Comparison of ENCODE assay signal across 20 cellular contexts in genomic region chr20:8837396-8837795, GRCh38.
DNase-seq lines count a peak whose midpoint lies in the region; ATAC-seq and TF ChIP-seq lines count a peak whose summit lies in the region.
"Had no signal": no experiment of that assay in that cellular context is flagged by ENCODE, and none has a peak within 500 bp of the region (broad histone marks: within the 10 kb centered on the region; RNA-seq: fewer than 3 reads in every experiment).

No MANE protein-coding gene starts in this region.

- no peak for TF ChIP-seq CTCF in AG04449 (IDR thresholded peaks at IDR 0.05; ENCODE audit: insufficient read depth, low read length, missing control alignments)

- DNase-seq in AG04449 (ENCODE audit: low read depth, low spot score) (peak; percentile 79), HCEC 1CT (peak; percentile 56), astrocyte of the hippocampus (ENCODE audit: low read depth, low spot score) (peak; percentile 21), iris pigment epithelial cell (ENCODE audit: low read depth) (peak; percentile 90), NCI-H187 treated with DMSO at 0.1 percent for 48 hours (lab: John Stamatoyannopoulos, UW) (no peak), mucosa of gallbladder (ENCODE audit: low spot score) (no peak), NCI-H1694 (lab: John Stamatoyannopoulos, UW) (no peak)
- DNase-seq: activated naive CD8-positive, alpha-beta T cell treated with anti-CD3 and anti-CD28 coated beads, Interleukin-2, amount 10 ng/mL, durations not matched to agents 7 days and 5 days; activated T-cell treated with anti-CD3 and anti-CD28 coated beads, Interleukin-2, amount 50 U/mL, for 4 hours; AML-193; DMS153; hypothalamus; Karpas-422; natural killer cell; NCI-H1436; NCI-H446 treated with DMSO at 0.1 percent for 48 hours; stimulated activated CD4-positive, alpha-beta T cell treated with anti-CD3 and anti-CD28 coated beads, Interleukin-1b, Interleukin-23, amount 100 ng/mL, for 48 hours had no signal

- ATAC-seq in HG02642 (IDR thresholded peaks at IDR 0.05; ENCODE audit: poor library complexity, unreplicated experiment), result no peak
- ATAC-seq: activated T-cell treated with anti-CD3 and anti-CD28 coated beads, Interleukin-2, amount 50 U/mL, for 4 hours; left lobe of liver; natural killer cell had no signal

- CTCF ChIA-PET in AG04449 (lab: Yijun Ruan, JAX), result interaction anchor here (1.0 to 1.7 kb wide), 2 partner anchors 17 to 85 kb away, joined by 3 to 11 read pairs; no protein-coding TSS in a partner anchor

- no peak overlapping the region for H3K4me3 ChIP-seq in AG04449 (ENCODE audit: low read depth, low read length)
- H3K4me3 ChIP-seq: SK-N-MC had no signal

- POLR2A ChIA-PET in AG04449 (lab: Yijun Ruan, JAX), result interaction anchor here (0.6 kb wide), 1 partner anchor 88 kb away, joined by 3 read pairs; no protein-coding TSS in a partner anchor

Comparison
In these comparisons a context has a peak if more than half of its experiments do, and no peak if none do; other contexts are left out.
1. DNase-seq: peak in AG04449 (single experiment), HCEC 1CT (single experiment), astrocyte of the hippocampus (single experiment) and iris pigment epithelial cell (single experiment); none in NCI-H187 treated with DMSO at 0.1 percent for 48 hours (single experiment), mucosa of gallbladder (single experiment) and NCI-H1694 (single experiment).